Comparison of ENCODE assay signal across 18 cellular contexts in genomic region chr17:39534768-39535405, GRCh38.
DNase-seq lines count a peak whose midpoint lies in the region; FAIRE-seq and TF ChIP-seq lines count a peak whose summit lies in the region.
"Had no signal": no experiment of that assay in that cellular context is flagged by ENCODE, and none has a peak within 500 bp of the region (broad histone marks: within the 10 kb centered on the region; RNA-seq: fewer than 3 reads in every experiment).

No MANE protein-coding gene starts in this region.

- TF ChIP-seq CTCF in PC-9 (conservative IDR thresholded peaks at IDR 0.05) (no peak), endothelial cell (IDR thresholded peaks at IDR 0.05; ENCODE audit: unreplicated experiment) (no peak)

- H3K4me1 ChIP-seq in PC-9 (replicated peaks; ENCODE audit: insufficient read depth), result peaks cover 41% of the 10 kb centered on the region

- no peaks in the 10 kb centered on the region for H3K9me2 ChIP-seq in PC-9 (ENCODE audit: insufficient read depth)

- peaks cover 81% of the 10 kb centered on the region for H3K4me1 Mint-ChIP-seq in endothelial cell (ENCODE audit: unreplicated experiment)
- peaks cover 22% of the 10 kb centered on the region for H3K4me1 Mint-ChIP-seq in activated CD4-positive, alpha-beta T cell treated with anti-CD3 and anti-CD28 coated beads, Interleukin-2, amount 10 ng/mL, durations not matched to agents 24 days and 14 days

- peak overlapping the region; percentile 62 for H3K27ac Mint-ChIP-seq in endothelial cell (ENCODE audit: unreplicated experiment)
- no peak overlapping the region for H3K27ac Mint-ChIP-seq in activated CD4-positive, alpha-beta T cell treated with anti-CD3 and anti-CD28 coated beads, Interleukin-2, amount 10 ng/mL, durations not matched to agents 24 days and 14 days
- H3K27ac Mint-ChIP-seq: CD4-positive, alpha-beta T cell; HFFc6 had no signal

- peaks cover 4% of the 10 kb centered on the region for H4K20me1 ChIP-seq in PC-9 (ENCODE audit: insufficient read depth)

- peaks cover 4% of the 10 kb centered on the region for H3K27me3 Mint-ChIP-seq in endothelial cell (ENCODE audit: unreplicated experiment)
- H3K27me3 Mint-ChIP-seq in activated CD4-positive, alpha-beta T cell treated with anti-CD3 and anti-CD28 coated beads, Interleukin-2, amount 10 ng/mL, durations not matched to agents 24 days and 14 days, result no peaks in the 10 kb centered on the region
- H3K27me3 Mint-ChIP-seq: CD4-positive, alpha-beta T cell had no signal

- intact Hi-C loops in PC-9 (cut with micrococcal nuclease; ENCODE audit: unreplicated experiment), result no loop called here
- intact Hi-C loops in activated CD4-positive, alpha-beta T cell treated with anti-CD3 and anti-CD28 coated beads, Interleukin-2, amount 10 ng/mL, durations not matched to agents 24 days and 14 days (cut with micrococcal nuclease), result no loop called here

- CTCF ChIA-PET in PC-9 (lab: Charles Lee), result interaction anchor here (0.6 kb wide), 1 partner anchor 98 kb away, joined by 14 read pairs; no protein-coding TSS in a partner anchor

- no peaks in the 10 kb centered on the region for H3K9me3 Mint-ChIP-seq in endothelial cell (ENCODE audit: unreplicated experiment)
- H3K9me3 Mint-ChIP-seq in activated CD4-positive, alpha-beta T cell treated with anti-CD3 and anti-CD28 coated beads, Interleukin-2, amount 10 ng/mL, durations not matched to agents 24 days and 14 days, result no peaks in the 10 kb centered on the region
- H3K9me3 Mint-ChIP-seq: CD4-positive, alpha-beta T cell; HFFc6 had no signal

- POLR2A ChIA-PET in PC-9 (lab: Charles Lee; ENCODE audit: unreplicated experiment), result interaction anchor here (0.6 to 0.9 kb wide), 2 partner anchors 73 to 84 kb away, joined by 4 to 7 read pairs; partner anchors contain the start of gene MED1

- no peaks in the 10 kb centered on the region for H3K79me2 ChIP-seq in PC-9 (ENCODE audit: low read depth)

- peaks cover 43% of the 10 kb centered on the region for H3F3A ChIP-seq in PC-9 (ENCODE audit: insufficient read depth, low read depth)

- peaks cover 10% of the 10 kb centered on the region for H3K36me3 Mint-ChIP-seq in endothelial cell (ENCODE audit: low read depth, unreplicated experiment)
- peaks cover 24% of the 10 kb centered on the region for H3K36me3 Mint-ChIP-seq in activated CD4-positive, alpha-beta T cell treated with anti-CD3 and anti-CD28 coated beads, Interleukin-2, amount 10 ng/mL, durations not matched to agents 24 days and 14 days (ENCODE audit: low read depth)

- no peak overlapping the region for H3K4me3 ChIP-seq in PC-9

- H3K4me3 Mint-ChIP-seq in endothelial cell (ENCODE audit: unreplicated experiment), result peak overlapping the region; percentile 56
- no peak overlapping the region for H3K4me3 Mint-ChIP-seq in activated CD4-positive, alpha-beta T cell treated with anti-CD3 and anti-CD28 coated beads, Interleukin-2, amount 10 ng/mL, durations not matched to agents 24 days and 14 days
- H3K4me3 Mint-ChIP-seq: CD4-positive, alpha-beta T cell; HFFc6 had no signal

- H3K4me2 ChIP-seq in PC-9, result peak overlapping the region; percentile 71

- DNase-seq in OCI-M1 (lab: John Stamatoyannopoulos, UW), result peak; percentile 53
- DNase-seq in PC-9, result no peak
- DNase-seq in endothelial cell (ENCODE audit: low spot score), result no peak
- DNase-seq in activated CD4-positive, alpha-beta T cell treated with anti-CD3 and anti-CD28 coated beads, Interleukin-2, amount 10 ng/mL, durations not matched to agents 24 days and 14 days, result no peak
- DNase-seq in urothelium cell line (ENCODE audit: low spot score), result no peak
- no peak for DNase-seq in amniotic stem cell (lab: John Stamatoyannopoulos, UW)
- DNase-seq: AML-193; Caco-2; CD4-positive, alpha-beta T cell; DMS79 treated with DMSO at 0.1 percent for 48 hours; GF-D8; GOT3; H7; HFFc6; IMR-90 had no signal

- H3K36me3 ChIP-seq in PC-9 (ENCODE audit: low read depth), result no peaks in the 10 kb centered on the region; the same call in 1 of the 2 replicates

- no peak overlapping the region for H3K27ac ChIP-seq in PC-9
- H3K27ac ChIP-seq: C4-2B, HL-60 had no signal

- FAIRE-seq in urothelium cell line (lab: Jason Lieb, UNC), result no peak
- FAIRE-seq: A204.1 had no signal

- BruUV-seq in PC-9 (replicated peaks; lab: Mats Ljungman, UMichigan), result no TSS peak

- no peak overlapping the region for H2AFZ ChIP-seq in PC-9

- no peaks in the 10 kb centered on the region for H3K9me3 ChIP-seq in PC-9 (ENCODE audit: insufficient read depth, low read depth)
- H3K9me3 ChIP-seq: Caco-2 had no signal

- H3K27me3 ChIP-seq in PC-9 (ENCODE audit: insufficient read depth, low read depth), result no peaks in the 10 kb centered on the region
